In the genomic region with DNA sequence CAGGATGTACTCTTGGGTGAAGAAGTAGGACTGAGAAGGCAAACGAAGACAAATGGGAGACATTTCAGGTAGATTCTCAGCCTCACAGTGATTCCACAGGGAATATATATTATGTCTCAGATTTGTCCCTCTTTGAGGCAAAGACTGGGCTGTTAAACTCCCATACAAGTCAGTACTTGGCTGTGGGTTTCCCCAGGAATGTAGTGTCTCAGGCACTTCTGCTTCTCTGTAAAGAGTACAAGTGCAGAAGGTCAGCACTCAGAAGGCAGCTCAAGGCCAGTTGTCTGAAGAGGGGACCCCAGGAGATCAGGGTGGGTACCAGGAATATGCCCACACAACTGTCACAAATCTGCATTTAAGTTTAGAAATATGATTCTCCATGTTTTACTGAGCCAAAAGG, we compare ENCODE assay signal across 20 cellular contexts. TPM values are rescaled to one million over a fixed set of nuclear protein-coding genes. Genes with fewer than 3 reads are reported as not detected.
DNase-seq lines count a peak whose midpoint lies in the region; FAIRE-seq and TF ChIP-seq lines count a peak whose summit lies in the region.
"Had no signal": no experiment of that assay in that cellular context is flagged by ENCODE, and none has a peak within 500 bp of the region (broad histone marks: within the 10 kb centered on the region; RNA-seq: fewer than 3 reads in every experiment).

No MANE protein-coding gene starts in this region.

- no peak for TF ChIP-seq EP300 in suprapubic skin (IDR thresholded peaks at IDR 0.05)

- no peaks in the 10 kb centered on the region for H4K20me1 ChIP-seq in mammary epithelial cell (ENCODE audit: insufficient read depth, low read length)
- H4K20me1 ChIP-seq: BLaER1 had no signal

- H2BK15ac ChIP-seq in mesenchymal stem cell (ENCODE audit: low read depth, poor library complexity, severe bottlenecking), result no peak overlapping the region

- H3K79me1 ChIP-seq in mesenchymal stem cell (replicated peaks; ENCODE audit: low read length, poor library complexity, severe bottlenecking), result no peaks in the 10 kb centered on the region

- H4K91ac ChIP-seq in mesenchymal stem cell (ENCODE audit: low read length), result no peak overlapping the region

- H2BK12ac ChIP-seq in mesenchymal stem cell (ENCODE audit: low read length in 2 of 2), result peak overlapping the region in 1 of 2 experiments; percentile 23

- peak; percentile 38 for DNase-seq in mammary epithelial cell
- no peak for DNase-seq in MCF 10A (ENCODE audit: unreplicated experiment)
- DNase-seq in bronchial epithelial cell (ENCODE audit: low read depth), result peak; percentile 62
- DNase-seq in mesenchymal stem cell, result no peak
- no peak for DNase-seq in suprapubic skin (ENCODE audit: low spot score in 2 of 2)
- DNase-seq in activated T-helper 1 cell treated with anti-CD3 and anti-CD28 coated beads, Interleukin-12 subunit alpha, Interleukin-12 subunit beta, Interleukin-2, Interleukin-4 antibody, amounts not matched to agents 30 ng/mL and 10 ng/mL and 1 ng/mL, durations not matched to agents 14 hours and 24 hours and 36 hours (ENCODE audit: low spot score), result no peak
- no peak for DNase-seq in foreskin melanocyte
- DNase-seq in SJCRH30, result no peak
- DNase-seq: AML-193; CD8-positive, alpha-beta memory T cell; EL; HCEC 1CT; HFFc6 had no signal

- no peaks in the 10 kb centered on the region for H3K9me3 Mint-ChIP-seq in MCF 10A (ENCODE audit: unreplicated experiment)
- no peaks in the 10 kb centered on the region for H3K9me3 Mint-ChIP-seq in activated T-helper 1 cell treated with anti-CD3 and anti-CD28 coated beads, Interleukin-12 subunit alpha, Interleukin-12 subunit beta, Interleukin-2, Interleukin-4 antibody, amounts not matched to agents 30 ng/mL and 10 ng/mL and 1 ng/mL, durations not matched to agents 14 hours and 24 hours and 36 hours
- H3K9me3 Mint-ChIP-seq: HFFc6 had no signal

- H3K18ac ChIP-seq in mesenchymal stem cell (ENCODE audit: low read depth in 1 of 2, low read length in 2 of 2), result peak overlapping the region; percentile 8 to 12

- no peak overlapping the region for H2BK5ac ChIP-seq in mesenchymal stem cell (ENCODE audit: low read depth, low read length, poor library complexity, severe bottlenecking)

- peak overlapping the region; percentile 20 for H3K4me2 ChIP-seq in mammary epithelial cell (ENCODE audit: insufficient read depth, low read depth, low read length)
- no peak overlapping the region for H3K4me2 ChIP-seq in mesenchymal stem cell (ENCODE audit: low read length, poor library complexity, severe bottlenecking)
- H3K4me2 ChIP-seq: BLaER1 had no signal

- 95% methylated on average over 1 of the region's 1 CpG for WGBS in mammary epithelial cell (ENCODE audit: low coverage, missing lambda C conversion rate)
- 89% methylated on average over 1 of the region's 1 CpG for WGBS in mesenchymal stem cell
- 76% methylated on average over 1 of the region's 1 CpG for WGBS in suprapubic skin

- no peak overlapping the region for H3K27ac Mint-ChIP-seq in MCF 10A (ENCODE audit: low read depth, unreplicated experiment)
- no peak overlapping the region for H3K27ac Mint-ChIP-seq in activated T-helper 1 cell treated with anti-CD3 and anti-CD28 coated beads, Interleukin-12 subunit alpha, Interleukin-12 subunit beta, Interleukin-2, Interleukin-4 antibody, amounts not matched to agents 30 ng/mL and 10 ng/mL and 1 ng/mL, durations not matched to agents 14 hours and 24 hours and 36 hours
- H3K27ac Mint-ChIP-seq: CD8-positive, alpha-beta memory T cell; HFFc6 had no signal

- CTCF ChIA-PET in mammary epithelial cell (lab: Charles Lee; ENCODE audit: low non-redundant PET), result no interaction called here
- CTCF ChIA-PET in MCF 10A (lab: Yijun Ruan, JAX), result interaction anchor here (1.5 to 1.8 kb wide), 2 partner anchors 11 to 13 kb away, joined by 4 to 5 read pairs; no protein-coding TSS in a partner anchor

- TF ChIP-seq CTCF in mammary epithelial cell (conservative IDR thresholded peaks at IDR 0.05 in 1 of 2, IDR thresholded peaks at IDR 0.05 in 1 of 2; ENCODE audit: extremely low read depth in 1 of 2, insufficient read depth in 1 of 2, low read depth in 1 of 2, low read length in 2 of 2) (no peak), MCF 10A (IDR thresholded peaks at IDR 0.05; ENCODE audit: unreplicated experiment) (no peak), bronchial epithelial cell (IDR thresholded peaks at IDR 0.05; ENCODE audit: insufficient read depth, low read length, severe bottlenecking) (no peak), suprapubic skin (IDR thresholded peaks at IDR 0.05) (no peak)

- FAIRE-seq in bronchial epithelial cell (lab: Jason Lieb, UNC), result no peak
- FAIRE-seq: G401.6, GM12891, H1, K562 had no signal

- no peak overlapping the region for H3K23ac ChIP-seq in mesenchymal stem cell (ENCODE audit: low read length in 2 of 2)

- H3K27me3 ChIP-seq in mammary epithelial cell (ENCODE audit: insufficient read depth, low read length), result no peaks in the 10 kb centered on the region
- no peaks in the 10 kb centered on the region for H3K27me3 ChIP-seq in bronchial epithelial cell (ENCODE audit: control insufficient read depth, insufficient read depth, low read length)
- no peaks in the 10 kb centered on the region for H3K27me3 ChIP-seq in mesenchymal stem cell (ENCODE audit: control insufficient read depth in 1 of 2, insufficient read depth in 1 of 2, low read length in 2 of 2)
- no peaks in the 10 kb centered on the region for H3K27me3 ChIP-seq in suprapubic skin
- no peaks in the 10 kb centered on the region for H3K27me3 ChIP-seq in SJCRH30
- H3K27me3 ChIP-seq: BLaER1 had no signal

- H3K4ac ChIP-seq in mesenchymal stem cell (ENCODE audit: low read depth in 1 of 2, low read length in 2 of 2), result no peak overlapping the region

- peaks cover 13% of the 10 kb centered on the region for H3K4me1 ChIP-seq in mammary epithelial cell (ENCODE audit: insufficient read depth, low read length)
- H3K4me1 ChIP-seq in mesenchymal stem cell (ENCODE audit: control insufficient read depth, insufficient read depth, low read depth, low read length), result no peaks in the 10 kb centered on the region
- no peaks in the 10 kb centered on the region for H3K4me1 ChIP-seq in suprapubic skin
- no peaks in the 10 kb centered on the region for H3K4me1 ChIP-seq in SJCRH30

- dilution Hi-C loops in mammary epithelial cell (cut with HindIII; ENCODE audit: low sequenced_read_pairs), result no loop called here

- H3K79me2 ChIP-seq in mammary epithelial cell (ENCODE audit: insufficient read depth, low read length), result no peaks in the 10 kb centered on the region

- intact Hi-C loops in mammary epithelial cell (cut with micrococcal nuclease), result no loop called here
- intact Hi-C loops in MCF 10A (cut with micrococcal nuclease), result no loop called here
- intact Hi-C loops in activated T-helper 1 cell treated with anti-CD3 and anti-CD28 coated beads, Interleukin-12 subunit alpha, Interleukin-12 subunit beta, Interleukin-2, Interleukin-4 antibody, amounts not matched to agents 30 ng/mL and 10 ng/mL and 1 ng/mL, durations not matched to agents 14 hours and 24 hours and 36 hours (cut with micrococcal nuclease), result no loop called here

- H3K27ac ChIP-seq in mammary epithelial cell (ENCODE audit: insufficient read depth, low read depth, low read length) (no peak overlapping the region), mesenchymal stem cell (ENCODE audit: low read length, poor library complexity, severe bottlenecking) (no peak overlapping the region), suprapubic skin (peak overlapping the region; percentile 24), SJCRH30 (no peak overlapping the region)
- H3K27ac ChIP-seq: 22Rv1, BLaER1, HL-60 had no signal

- in situ Hi-C loops in mammary epithelial cell (cut with MboI; ENCODE audit: low sequenced_read_pairs in 2 of 2), result no loop called here

- H3K27me3 Mint-ChIP-seq in MCF 10A (ENCODE audit: insufficient read depth, unreplicated experiment), result no peaks in the 10 kb centered on the region
- H3K27me3 Mint-ChIP-seq in activated T-helper 1 cell treated with anti-CD3 and anti-CD28 coated beads, Interleukin-12 subunit alpha, Interleukin-12 subunit beta, Interleukin-2, Interleukin-4 antibody, amounts not matched to agents 30 ng/mL and 10 ng/mL and 1 ng/mL, durations not matched to agents 14 hours and 24 hours and 36 hours (ENCODE audit: insufficient read depth), result peaks cover 2% of the 10 kb centered on the region
- H3K27me3 Mint-ChIP-seq: CD8-positive, alpha-beta memory T cell had no signal

- H3K36me3 ChIP-seq in mammary epithelial cell (ENCODE audit: insufficient read depth, low read length), result no peaks in the 10 kb centered on the region
- H3K36me3 ChIP-seq in bronchial epithelial cell (ENCODE audit: control insufficient read depth, insufficient read depth, low read length), result no peaks in the 10 kb centered on the region
- no peaks in the 10 kb centered on the region for H3K36me3 ChIP-seq in mesenchymal stem cell (ENCODE audit: control insufficient read depth in 1 of 2, insufficient read depth in 2 of 2, low read depth in 1 of 2, low read length in 2 of 2)
- H3K36me3 ChIP-seq in suprapubic skin, result no peaks in the 10 kb centered on the region
- no peaks in the 10 kb centered on the region for H3K36me3 ChIP-seq in SJCRH30
- H3K36me3 ChIP-seq: BLaER1 had no signal

- peaks cover 5% of the 10 kb centered on the region for H3K36me3 Mint-ChIP-seq in MCF 10A (ENCODE audit: insufficient read depth, unreplicated experiment)
- H3K36me3 Mint-ChIP-seq in activated T-helper 1 cell treated with anti-CD3 and anti-CD28 coated beads, Interleukin-12 subunit alpha, Interleukin-12 subunit beta, Interleukin-2, Interleukin-4 antibody, amounts not matched to agents 30 ng/mL and 10 ng/mL and 1 ng/mL, durations not matched to agents 14 hours and 24 hours and 36 hours (ENCODE audit: low read depth), result no peaks in the 10 kb centered on the region
- H3K36me3 Mint-ChIP-seq: CD8-positive, alpha-beta memory T cell had no signal

- no peak for TF ChIP-seq POLR2A in suprapubic skin (IDR thresholded peaks at IDR 0.05)

- no peak overlapping the region for H4K8ac ChIP-seq in mesenchymal stem cell (ENCODE audit: low read length)

- H3K9ac ChIP-seq in mammary epithelial cell (ENCODE audit: insufficient read depth, low read length) (no peak overlapping the region), mesenchymal stem cell (ENCODE audit: low read length) (no peak overlapping the region)
- H3K9ac ChIP-seq: BLaER1 had no signal

- POLR2A ChIA-PET in MCF 10A (lab: Yijun Ruan, JAX), result interaction anchor here (1.1 to 2.3 kb wide), 4 partner anchors 10 to 34 kb away, joined by 3 to 5 read pairs (median 4); no protein-coding TSS in a partner anchor

- H3K4me1 Mint-ChIP-seq in MCF 10A (ENCODE audit: insufficient read depth, unreplicated experiment), result no peaks in the 10 kb centered on the region
- H3K4me1 Mint-ChIP-seq in activated T-helper 1 cell treated with anti-CD3 and anti-CD28 coated beads, Interleukin-12 subunit alpha, Interleukin-12 subunit beta, Interleukin-2, Interleukin-4 antibody, amounts not matched to agents 30 ng/mL and 10 ng/mL and 1 ng/mL, durations not matched to agents 14 hours and 24 hours and 36 hours (ENCODE audit: low read depth), result no peaks in the 10 kb centered on the region
- H3K4me1 Mint-ChIP-seq: CD8-positive, alpha-beta memory T cell had no signal

- H3K4me3 Mint-ChIP-seq in MCF 10A (ENCODE audit: unreplicated experiment), result no peak overlapping the region
- H3K4me3 Mint-ChIP-seq in activated T-helper 1 cell treated with anti-CD3 and anti-CD28 coated beads, Interleukin-12 subunit alpha, Interleukin-12 subunit beta, Interleukin-2, Interleukin-4 antibody, amounts not matched to agents 30 ng/mL and 10 ng/mL and 1 ng/mL, durations not matched to agents 14 hours and 24 hours and 36 hours, result no peak overlapping the region
- H3K4me3 Mint-ChIP-seq: CD8-positive, alpha-beta memory T cell; HFFc6 had no signal

- no TSS peak for BruUV-seq in mammary epithelial cell (replicated peaks; lab: Mats Ljungman, UMichigan)
- BruUV-seq in MCF 10A (replicated peaks; lab: Mats Ljungman, UMichigan), result no TSS peak

- no peak overlapping the region for H3K14ac ChIP-seq in mesenchymal stem cell (ENCODE audit: low read length in 2 of 2)

- no peak overlapping the region for H2AK5ac ChIP-seq in mesenchymal stem cell (ENCODE audit: low read length, severe bottlenecking)

- H3K4me3 ChIP-seq in mammary epithelial cell (replicated peaks in 1 of 3; ENCODE audit: insufficient read depth in 1 of 3, low read depth in 2 of 3, low read length in 3 of 3), result no peak overlapping the region
- H3K4me3 ChIP-seq in bronchial epithelial cell (ENCODE audit: low read depth, low read length), result no peak overlapping the region
- H3K4me3 ChIP-seq in mesenchymal stem cell (ENCODE audit: insufficient read depth in 1 of 2, low read depth in 1 of 2, low read length in 2 of 2), result no peak overlapping the region
- no peak overlapping the region for H3K4me3 ChIP-seq in suprapubic skin
- no peak overlapping the region for H3K4me3 ChIP-seq in SJCRH30
- H3K4me3 ChIP-seq: BLaER1, K562 had no signal

- no peaks in the 10 kb centered on the region for H3K9me3 ChIP-seq in mammary epithelial cell (replicated peaks; ENCODE audit: insufficient read depth, low read length)
- H3K9me3 ChIP-seq in mesenchymal stem cell (ENCODE audit: control insufficient read depth, low read length), result no peaks in the 10 kb centered on the region
- no peaks in the 10 kb centered on the region for H3K9me3 ChIP-seq in suprapubic skin
- H3K9me3 ChIP-seq in SJCRH30 (replicated peaks), result no peaks in the 10 kb centered on the region
- H3K9me3 ChIP-seq: BLaER1 had no signal

- peak overlapping the region; percentile 51 for H2AFZ ChIP-seq in mammary epithelial cell (ENCODE audit: low read depth, low read length)
- no peak overlapping the region for H2AFZ ChIP-seq in mesenchymal stem cell (ENCODE audit: low read depth, low read length)

- no peak overlapping the region for H2BK120ac ChIP-seq in mesenchymal stem cell (ENCODE audit: low read depth, low read length)

RNA-seq across cellular contexts. Expression of gene COBLL1, which starts 39.9 kb away (rescaled TPM):
- total RNA-seq in mammary epithelial cell (10 to 100 TPM; 35.0 to 53.7 TPM), MCF 10A (2022) (37.1 and 47.0 TPM in 2 replicates), bronchial epithelial cell (10.5 and 18.9 TPM in 2 replicates), suprapubic skin (100 to 1,000 TPM in 1 of 4 donors, 10 to 100 TPM in 3; 36.2 to 170 (median 61.0) TPM)
- 10.0 TPM for polyA plus RNA-seq in mammary epithelial cell
- 36.4 TPM for polyA minus RNA-seq in mammary epithelial cell
- 4.2 TPM for polyA plus RNA-seq in mesenchymal stem cell (2013, experiment 1 of 2)
- polyA plus RNA-seq in mesenchymal stem cell (2013, experiment 2 of 2), result 3.8 TPM
- not detected in 2 replicates for total RNA-seq in activated T-helper 1 cell treated with anti-CD3 and anti-CD28 coated beads, Interleukin-12 subunit alpha, Interleukin-12 subunit beta, Interleukin-2, Interleukin-4 antibody, amounts not matched to agents 30 ng/mL and 10 ng/mL and 1 ng/mL, durations not matched to agents 14 hours and 24 hours and 36 hours
- total RNA-seq in SJCRH30 (2014; rRNA removed; shearing (Covaris generic)), result 12.5 and 16.2 TPM in 2 replicates
- total RNA-seq: CD8-positive, alpha-beta memory T cell had no signal
- polyA plus RNA-seq: CD8-positive, alpha-beta memory T cell had no signal

Comparison
In these comparisons a context has a peak if more than half of its experiments do, and no peak if none do; other contexts are left out.
1. DNase-seq: peak in mammary epithelial cell (single experiment) and bronchial epithelial cell (single experiment); none in MCF 10A (single experiment), mesenchymal stem cell (single experiment), suprapubic skin (0 of 2), activated T-helper 1 cell treated with anti-CD3 and anti-CD28 coated beads, Interleukin-12 subunit alpha, Interleukin-12 subunit beta, Interleukin-2, Interleukin-4 antibody, amounts not matched to agents 30 ng/mL and 10 ng/mL and 1 ng/mL, durations not matched to agents 14 hours and 24 hours and 36 hours (single experiment), foreskin melanocyte (single experiment) and SJCRH30 (0 of 2).
2. RNA of gene COBLL1, which starts 39.9 kb away (total RNA-seq): 36.2 to 170 TPM in suprapubic skin, 35.0 to 53.7 TPM in mammary epithelial cell, 37.1 to 47.0 TPM in MCF 10A, 12.5 to 16.2 TPM in SJCRH30 and 10.5 to 18.9 TPM in bronchial epithelial cell; not detected in activated T-helper 1 cell treated with anti-CD3 and anti-CD28 coated beads, Interleukin-12 subunit alpha, Interleukin-12 subunit beta, Interleukin-2, Interleukin-4 antibody, amounts not matched to agents 30 ng/mL and 10 ng/mL and 1 ng/mL, durations not matched to agents 14 hours and 24 hours and 36 hours; every median in the first group is over 10 times any median in the second.